ENCODE assay signal across 1 cellular context in genomic region chrX:14359727-14360126, GRCh38.
TF ChIP-seq lines count a peak whose summit lies in the region.

No MANE protein-coding gene starts in this region.

TF ChIP-seq in WTC11, 78 proteins besides CTCF, POLR2A, EP300 and RAD21 (continued from another document):
- no peak for TF ChIP-seq ZNF281 (CRISPR knock-in tag; IDR thresholded peaks at IDR 0.05)
- no peak for TF ChIP-seq E2F1 (CRISPR knock-in tag; IDR thresholded peaks at IDR 0.05)
- no peak for TF ChIP-seq TCF7 (CRISPR knock-in tag; IDR thresholded peaks at IDR 0.05; ENCODE audit: low read depth)
- TF ChIP-seq KAT7 (CRISPR knock-in tag; IDR thresholded peaks at IDR 0.05; ENCODE audit: borderline replicate concordance), result no peak
- TF ChIP-seq ZNF512 (CRISPR knock-in tag; IDR thresholded peaks at IDR 0.05; ENCODE audit: borderline replicate concordance), result no peak
- TF ChIP-seq FOXP1 (CRISPR knock-in tag; IDR thresholded peaks at IDR 0.05; ENCODE audit: borderline replicate concordance), result no peak
- no peak for TF ChIP-seq ETV6 (CRISPR knock-in tag; IDR thresholded peaks at IDR 0.05)
- no peak for TF ChIP-seq SP1 (CRISPR knock-in tag; conservative IDR thresholded peaks at IDR 0.05)
- no peak for TF ChIP-seq NR2C2 (CRISPR knock-in tag; IDR thresholded peaks at IDR 0.05)
- no peak for TF ChIP-seq ARID4B (CRISPR knock-in tag; IDR thresholded peaks at IDR 0.05; ENCODE audit: borderline replicate concordance)
- TF ChIP-seq AR (CRISPR knock-in tag; IDR thresholded peaks at IDR 0.05), result no peak
- no peak for TF ChIP-seq NFE2L1 (CRISPR knock-in tag; IDR thresholded peaks at IDR 0.05)
- no peak for TF ChIP-seq MYBL2 (CRISPR knock-in tag; IDR thresholded peaks at IDR 0.05)
